Comparison of ENCODE assay signal across 8 cellular contexts in genomic region chr4:80036949-80037348, GRCh38. TPM values are rescaled to one million over a fixed set of nuclear protein-coding genes. Genes with fewer than 3 reads are reported as not detected.
DNase-seq lines count a peak whose midpoint lies in the region; ATAC-seq and TF ChIP-seq lines count a peak whose summit lies in the region.

No MANE protein-coding gene starts in this region.

- peaks cover 29 to 66% (median 41%) of the 10 kb centered on the region in 4 donors for H3K4me1 Mint-ChIP-seq in CD4-positive, alpha-beta memory T cell

- peaks cover 39% of the 10 kb centered on the region in 2 donors for H3K36me3 Mint-ChIP-seq in CD4-positive, alpha-beta memory T cell

- peaks cover 0 to 2% (median 0%) of the 10 kb centered on the region in 8 donors for H3K9me3 Mint-ChIP-seq in CD4-positive, alpha-beta memory T cell

- no TSS peak for BruUV-seq in Panc1 (replicated peaks; lab: Mats Ljungman, UMichigan)

- H3K4me3 Mint-ChIP-seq in CD4-positive, alpha-beta memory T cell, result peak overlapping the region; percentile 62 to 91 (median 78)

- H3K27ac ChIP-seq in CD4-positive, alpha-beta memory T cell (ENCODE audit: low read depth, low read length), result peak overlapping the region; percentile 42
- 0 out of 2 replicates have a peak overlapping the region, but pooled peaks have one; percentile 20 for H3K27ac ChIP-seq in Panc1 (ENCODE audit: low read length)
- H3K27ac ChIP-seq in ovary, result peak overlapping the region in 1 of 2 donors; percentile 73
- H3K27ac ChIP-seq in WERI-Rb-1, result no peak overlapping the region

- in situ Hi-C loops in Panc1 (cut with HindIII; ENCODE audit: low pct_unique_long_range_greater_than_20kb, low sequenced_read_pairs), result no loop called here

- no peaks in the 10 kb centered on the region for H3K27me3 ChIP-seq in CD4-positive, alpha-beta memory T cell (ENCODE audit: insufficient read depth, low read length)
- H3K27me3 ChIP-seq in Panc1 (ENCODE audit: control insufficient read depth, insufficient read depth, low read length), result no peaks in the 10 kb centered on the region
- no peaks in the 10 kb centered on the region for H3K27me3 ChIP-seq in ovary
- H3K27me3 ChIP-seq in WERI-Rb-1 (ENCODE audit: insufficient read depth, low read depth, severe bottlenecking), result no peaks in the 10 kb centered on the region

- H3K9me3 ChIP-seq in CD4-positive, alpha-beta memory T cell (ENCODE audit: control insufficient read depth in 1 of 2, low read length in 2 of 2), result no peaks in the 10 kb centered on the region
- H3K9me3 ChIP-seq in Panc1 (ENCODE audit: control insufficient read depth, insufficient read depth, low read depth, low read length) (no peaks in the 10 kb centered on the region), ovary (no peaks in the 10 kb centered on the region), WERI-Rb-1 (ENCODE audit: severe bottlenecking) (no peaks in the 10 kb centered on the region)

- TF ChIP-seq EP300 in ovary (IDR thresholded peaks at IDR 0.05), result no peak

- TF ChIP-seq CTCF in Panc1 (IDR thresholded peaks at IDR 0.05) (no peak), ovary (IDR thresholded peaks at IDR 0.05) (no peak), WERI-Rb-1 (IDR thresholded peaks at IDR 0.05; ENCODE audit: low read depth, low read length) (no peak)

- CTCF ChIA-PET in CD4-positive, alpha-beta memory T cell (lab: Charles Lee; ENCODE audit: partially characterized antibody), result no interaction called here
- CTCF ChIA-PET in Panc1 (lab: Charles Lee), result no interaction called here

- ATAC-seq in Panc1 (no peak), HG03045 (IDR thresholded peaks at IDR 0.05; ENCODE audit: unreplicated experiment) (no peak), GM21529 (IDR thresholded peaks at IDR 0.05; ENCODE audit: unreplicated experiment) (no peak)

- H3K36me3 ChIP-seq in CD4-positive, alpha-beta memory T cell (ENCODE audit: insufficient read depth, low read length), result no peaks in the 10 kb centered on the region
- H3K36me3 ChIP-seq in Panc1 (ENCODE audit: control insufficient read depth, insufficient read depth, low read length) (peaks cover 15% of the 10 kb centered on the region; the same call in 1 of the 2 replicates), ovary (no peaks in the 10 kb centered on the region), WERI-Rb-1 (peaks cover 5% of the 10 kb centered on the region; the same call in 1 of the 2 replicates)

- intact Hi-C loops in CD4-positive, alpha-beta memory T cell (cut with micrococcal nuclease), result loop anchor here (2.0 to 10.0 kb wide), 2 partner anchors 22 to 122 kb away; no protein-coding TSS in a partner anchor
- intact Hi-C loops in Panc1 (cut with micrococcal nuclease; ENCODE audit: unreplicated experiment), result no loop called here
- intact Hi-C loops in ovary (cut with DNase I), result no loop called here
- intact Hi-C loops in posterior vena cava (cut with DNase I), result no loop called here

- POLR2A ChIA-PET in CD4-positive, alpha-beta memory T cell (lab: Charles Lee; ENCODE audit: partially characterized antibody), result interaction anchor here (2.5 to 3.3 kb wide), 2 partner anchors 20 to 36 kb away, joined by 6 to 12 read pairs; partner anchors contain the start of gene ANTXR2
- POLR2A ChIA-PET in Panc1 (lab: Charles Lee), result no interaction called here

- DNase-seq in CD4-positive, alpha-beta memory T cell, result no peak
- DNase-seq in Panc1 (ENCODE audit: low read depth, low spot score), result no peak
- peak; percentile 38 for DNase-seq in epidermal melanocyte (ENCODE audit: insufficient read length, low spot score)
- DNase-seq in ovary, result no peak
- DNase-seq in posterior vena cava (ENCODE audit: low spot score), result no peak
- DNase-seq in WERI-Rb-1, result no peak

- no peaks in the 10 kb centered on the region for H3K27me3 Mint-ChIP-seq in CD4-positive, alpha-beta memory T cell

- H3K27ac Mint-ChIP-seq in CD4-positive, alpha-beta memory T cell, result peak overlapping the region; percentile 84 to 96 (median 91)

- 0 to 2% (median 1%) methylated on average over 1 of the region's 1 CpG for WGBS in ovary, 3 donors

- TF ChIP-seq POLR2A in ovary (IDR thresholded peaks at IDR 0.05), result no peak

- H3K4me3 ChIP-seq in CD4-positive, alpha-beta memory T cell (ENCODE audit: low read length in 2 of 2), result no peak overlapping the region
- H3K4me3 ChIP-seq in Panc1 (ENCODE audit: low read depth in 2 of 2, low read length in 2 of 2) (no peak overlapping the region), ovary (peak overlapping the region; percentile 10), WERI-Rb-1 (ENCODE audit: low read depth, low read length) (no peak overlapping the region)

- H3K4me1 ChIP-seq in CD4-positive, alpha-beta memory T cell (ENCODE audit: insufficient read depth, low read length), result peaks cover 47% of the 10 kb centered on the region
- no peaks in the 10 kb centered on the region; the same call in 1 of the 2 replicates for H3K4me1 ChIP-seq in Panc1 (ENCODE audit: control insufficient read depth, insufficient read depth, low read length)
- peaks cover 2% of the 10 kb centered on the region for H3K4me1 ChIP-seq in ovary (ENCODE audit: insufficient read depth)

RNA-seq across cellular contexts. Expression of gene ANTXR2, which starts 36.1 kb away (rescaled TPM):
- 10 to 100 TPM; 90.1 to 91.6 TPM for total RNA-seq in CD4-positive, alpha-beta memory T cell
- polyA plus RNA-seq in CD4-positive, alpha-beta memory T cell, result 10 to 100 TPM; 88.1 to 91.2 TPM
- total RNA-seq in Panc1 (2021; ENCODE audit: unreplicated experiment) (27.8 TPM), ovary (100 to 1,000 TPM in 3 of 7 donors, 10 to 100 TPM in 4; 78.3 to 230 (median 88.7) TPM), posterior vena cava (100 to 1,000 TPM; 111 to 164 TPM)
- 14.8 TPM for polyA plus RNA-seq in Panc1 (2012; ENCODE audit: insufficient read length)
- 100 to 1,000 TPM in 1 of 2 donors, 10 to 100 TPM in 1; 64.4 to 231 TPM for polyA plus RNA-seq in ovary
